ENCODE assay signal across 8 cellular contexts in the genomic region with DNA sequence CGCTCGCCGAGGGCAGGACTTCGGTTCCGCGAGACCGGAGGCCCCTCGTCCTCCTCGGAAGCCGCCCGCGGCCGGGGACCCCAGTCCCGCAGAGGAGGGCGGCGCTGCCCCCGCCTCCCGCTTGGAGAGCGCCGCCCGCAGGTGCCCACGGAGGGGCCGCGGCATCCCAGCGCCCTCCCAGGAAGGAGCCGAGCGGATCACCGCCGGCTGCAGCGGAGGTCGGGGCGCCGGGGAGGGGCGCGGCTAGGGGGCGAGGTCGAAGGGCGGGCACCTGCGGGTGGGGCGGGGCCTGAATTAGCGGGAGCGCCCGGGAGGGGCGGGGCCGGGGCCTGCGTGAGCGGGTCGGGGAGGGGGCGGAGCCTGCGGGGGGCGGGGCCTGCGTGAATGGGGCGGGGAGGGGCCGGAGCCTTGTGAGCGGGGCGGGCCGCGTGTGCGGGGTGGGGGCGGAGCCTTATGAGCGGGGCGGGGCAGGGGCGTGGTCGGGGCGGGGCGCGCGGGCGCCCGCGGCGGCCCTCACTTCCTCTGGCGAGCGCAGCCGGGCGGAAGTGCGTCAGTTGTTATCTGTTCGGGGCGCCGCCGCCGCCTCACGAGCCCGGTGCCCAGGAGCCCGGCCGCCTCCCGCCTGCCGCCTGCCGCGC. TPM values are rescaled to one million over a fixed set of nuclear protein-coding genes. Genes with fewer than 3 reads are reported as not detected.
DNase-seq lines count a peak whose midpoint lies in the region; ATAC-seq and TF ChIP-seq lines count a peak whose summit lies in the region.

A gene (plus strand): TSS at position 550 of the 638 bp plus-strand sequence.

- H3K4me3 Mint-ChIP-seq in HFFc6: peak within 1 kb of the TSS; percentile 88
- peak within 1 kb of the TSS; percentile 83 for H3K4me3 Mint-ChIP-seq in activated naive CD4-positive, alpha-beta T cell treated with anti-CD3 and anti-CD28 coated beads, Interleukin-2, amount 50 U/mL, for 24 hours

- no peaks in the 10 kb centered on the region for H3K9me3 ChIP-seq in suprapubic skin

- peak; percentile 30; the same call in 1 of the 2 replicates for TF ChIP-seq CTCF in HFFc6 (IDR thresholded peaks at IDR 0.05)
- TF ChIP-seq CTCF in omental fat pad (IDR thresholded peaks at IDR 0.05): no peak
- no peak for TF ChIP-seq CTCF in suprapubic skin (IDR thresholded peaks at IDR 0.05)

- no peak for TF ChIP-seq EP300 in suprapubic skin (IDR thresholded peaks at IDR 0.05)

- H3K27me3 Mint-ChIP-seq in HFFc6 (ENCODE audit: insufficient read depth): peaks cover 8% of the 10 kb centered on the region
- no peaks in the 10 kb centered on the region for H3K27me3 Mint-ChIP-seq in activated naive CD4-positive, alpha-beta T cell treated with anti-CD3 and anti-CD28 coated beads, Interleukin-2, amount 50 U/mL, for 24 hours

- no peaks in the 10 kb centered on the region for H3K36me3 ChIP-seq in suprapubic skin

- peaks cover 52% of the 10 kb centered on the region for H3K4me1 ChIP-seq in suprapubic skin

- no peaks in the 10 kb centered on the region for H3K27me3 ChIP-seq in suprapubic skin

- 0% methylated on average over 6 of the region's 90 CpGs for WGBS in suprapubic skin

- peaks cover 18% of the 10 kb centered on the region for H3K4me1 Mint-ChIP-seq in HFFc6 (ENCODE audit: low read depth)
- H3K4me1 Mint-ChIP-seq in activated naive CD4-positive, alpha-beta T cell treated with anti-CD3 and anti-CD28 coated beads, Interleukin-2, amount 50 U/mL, for 24 hours: peaks cover 71% of the 10 kb centered on the region

- no peak for TF ChIP-seq POLR2A in suprapubic skin (IDR thresholded peaks at IDR 0.05)

- H3K36me3 Mint-ChIP-seq in HFFc6 (ENCODE audit: low read depth): no peaks in the 10 kb centered on the region
- no peaks in the 10 kb centered on the region for H3K36me3 Mint-ChIP-seq in activated naive CD4-positive, alpha-beta T cell treated with anti-CD3 and anti-CD28 coated beads, Interleukin-2, amount 50 U/mL, for 24 hours

- peak within 1 kb of the TSS; percentile 63 for H3K4me3 ChIP-seq in suprapubic skin

- peak within 1 kb of the TSS; percentile 62 for H3K27ac ChIP-seq in suprapubic skin

- DNase-seq in GDM1 (lab: John Stamatoyannopoulos, UW) (peak; percentile 80), HFFc6 (peak; percentile 72), NCI-H1048 (lab: John Stamatoyannopoulos, UW) (peak; percentile 77), SKM-1 (lab: John Stamatoyannopoulos, UW; ENCODE audit: unreplicated experiment) (peak; percentile 37), glomerular visceral epithelial cell (ENCODE audit: extremely low spot score) (peak; percentile 89), omental fat pad (ENCODE audit: low spot score) (peak; percentile 83), suprapubic skin (ENCODE audit: low spot score in 2 of 2) (peak; percentile 92 to 94)

- no peaks in the 10 kb centered on the region for H3K9me3 Mint-ChIP-seq in HFFc6
- no peaks in the 10 kb centered on the region for H3K9me3 Mint-ChIP-seq in activated naive CD4-positive, alpha-beta T cell treated with anti-CD3 and anti-CD28 coated beads, Interleukin-2, amount 50 U/mL, for 24 hours

- ATAC-seq in omental fat pad (ENCODE audit: low FRiP score): peak; percentile 80

- H3K27ac Mint-ChIP-seq in HFFc6: peak within 1 kb of the TSS; percentile 62
- peak within 1 kb of the TSS; percentile 65 for H3K27ac Mint-ChIP-seq in activated naive CD4-positive, alpha-beta T cell treated with anti-CD3 and anti-CD28 coated beads, Interleukin-2, amount 50 U/mL, for 24 hours

RNA-seq across cellular contexts. Expression of the gene that starts here (rescaled TPM):
- total RNA-seq in HFFc6 (2021; fragmentation: NEBNext Ultra II Directional; extraction: Animal tissue kit (Norgen Biotek cat#: 25700)): 10 to 100 TPM; 25.1 to 34.0 (median 30.1) TPM
- total RNA-seq in omental fat pad (10 to 100 TPM in 2 of 4 donors, 1 to 10 TPM in 2; 5.9 to 16.0 (median 9.4) TPM), suprapubic skin (10 to 100 TPM; 26.0 to 33.7 (median 27.2) TPM)

Comparison
In these comparisons a context has a peak if more than half of its experiments do, and no peak if none do; other contexts are left out.
1. Peak in every context shown above with its lines: DNase-seq, ATAC-seq, H3K4me3 ChIP-seq and H3K27ac ChIP-seq.
2. DNase-seq: peak in every context shown above with its lines; median percentile 93 in suprapubic skin; 89 in glomerular visceral epithelial cell; 83 in omental fat pad; 80 in GDM1; 77 in NCI-H1048; 72 in HFFc6; 37 in SKM-1.